10 cellular contexts compared by ENCODE assay signal in the genomic region with DNA sequence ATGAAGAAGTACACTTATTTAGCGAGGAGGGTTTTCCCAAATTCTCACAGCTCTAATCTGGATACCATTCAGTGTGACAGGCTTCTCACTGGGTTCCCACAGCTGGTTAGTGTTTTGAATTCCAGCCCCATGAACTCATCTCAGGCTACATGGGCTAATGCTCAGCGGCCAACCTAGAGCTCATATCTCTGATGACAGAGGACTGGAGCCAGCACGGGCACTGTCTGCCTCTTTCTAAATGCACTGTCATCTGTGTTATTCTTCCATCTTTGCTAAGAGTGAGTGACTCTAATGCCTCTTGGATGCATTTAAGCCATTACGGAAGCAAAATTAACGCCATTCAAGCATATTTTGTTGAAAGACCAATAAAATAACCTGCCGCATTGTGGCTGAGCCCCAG.
DNase-seq lines count a peak whose midpoint lies in the region; ATAC-seq and TF ChIP-seq lines count a peak whose summit lies in the region.
"Had no signal": no experiment of that assay in that cellular context is flagged by ENCODE, and none has a peak within 500 bp of the region (broad histone marks: within the 10 kb centered on the region; RNA-seq: fewer than 3 reads in every experiment).

No MANE protein-coding gene starts in this region.

- H2AFZ ChIP-seq in PC-3 (ENCODE audit: low read length) (peak overlapping the region; percentile 53), fibroblast of lung (ENCODE audit: low read length) (no peak overlapping the region)

- H4K20me1 ChIP-seq in PC-3 (ENCODE audit: low read length): no peaks in the 10 kb centered on the region
- H4K20me1 ChIP-seq in fibroblast of lung (ENCODE audit: control insufficient read depth, extremely low read depth, insufficient read depth, low read length): no peaks in the 10 kb centered on the region

- POLR2A ChIA-PET in AG04450 (lab: Yijun Ruan, JAX): interaction anchor here (0.6 to 1.1 kb wide), 3 partner anchors 14 to 367 kb away, joined by 3 to 11 read pairs (median 7); no protein-coding TSS in a partner anchor
- POLR2A ChIA-PET in PC-3 (lab: Charles Lee; ENCODE audit: unreplicated experiment): interaction anchor here (0.6 kb wide), 1 partner anchor 299 kb away, joined by 3 read pairs; no protein-coding TSS in a partner anchor

- H3K4me2 ChIP-seq in PC-3 (ENCODE audit: low read length) (no peak overlapping the region), fibroblast of lung (ENCODE audit: extremely low read depth, insufficient read depth, low read length) (peak overlapping the region; percentile 20)

- H3K4me3 ChIP-seq in AG04450 (ENCODE audit: low read depth, low read length) (no peak overlapping the region), PC-3 (ENCODE audit: low read length) (no peak overlapping the region), fibroblast of lung (replicated peaks in 1 of 4; ENCODE audit: control extremely low read depth in 1 of 4, insufficient read depth in 1 of 4, low read depth in 3 of 4, low read length in 4 of 4) (no peak overlapping the region), mucosa of descending colon (no peak overlapping the region)

- peak; percentile 68 for DNase-seq in AG04450 (ENCODE audit: low read depth, low spot score)
- DNase-seq in PC-3: peak; percentile 72
- DNase-seq in fibroblast of lung (ENCODE audit: low read depth in 2 of 2): peak; percentile 84 to 94
- DNase-seq in mucosa of descending colon: no peak
- no peak for DNase-seq in GM13976 (ENCODE audit: low spot score)
- DNase-seq in germinal center (ENCODE audit: low spot score): no peak
- DNase-seq: CD4-positive, CD25-positive, alpha-beta regulatory T cell; NCI-H146 had no signal

- no peaks in the 10 kb centered on the region for H3K9me2 ChIP-seq in PC-3 (replicated peaks; ENCODE audit: low read length)

- ATAC-seq in PC-3: peak; percentile 95
- peak; percentile 33 for ATAC-seq in mucosa of descending colon
- ATAC-seq in HG03469 (IDR thresholded peaks at IDR 0.05; ENCODE audit: unreplicated experiment): no peak
- no peak for ATAC-seq in GM18511 (IDR thresholded peaks at IDR 0.05; ENCODE audit: unreplicated experiment)

- TF ChIP-seq CTCF in AG04450 (IDR thresholded peaks at IDR 0.05; ENCODE audit: low read depth, low read length) (no peak), PC-3 (conservative IDR thresholded peaks at IDR 0.05; ENCODE audit: low read depth, low read length) (no peak), fibroblast of lung (conservative IDR thresholded peaks at IDR 0.05 in 1 of 2, IDR thresholded peaks at IDR 0.05 in 1 of 2; ENCODE audit: low read depth in 1 of 2, low read length in 2 of 2) (no peak), mucosa of descending colon (IDR thresholded peaks at IDR 0.05) (no peak), GM13976 (IDR thresholded peaks at IDR 0.05; ENCODE audit: borderline replicate concordance, control extremely low read depth, extremely low read depth, insufficient read depth, missing control alignments) (no peak)

- no TSS peak for BruUV-seq in PC-3 (replicated peaks; lab: Mats Ljungman, UMichigan)

- intact Hi-C loops in PC-3 (cut with micrococcal nuclease): loop anchor here (1.0 to 5.0 kb wide), 4 partner anchors 38 to 310 kb away; partner anchors contain the start of gene JAG1
- intact Hi-C loops in mucosa of descending colon (cut with DNase I, micrococcal nuclease): no loop called here

- in situ Hi-C loops in GM13976 (cut with MboI; ENCODE audit: low sequenced_read_pairs, unreplicated experiment): no loop called here

- H3K27me3 ChIP-seq in AG04450 (ENCODE audit: control insufficient read depth, insufficient read depth, low read length) (no peaks in the 10 kb centered on the region), PC-3 (ENCODE audit: low read length) (no peaks in the 10 kb centered on the region), fibroblast of lung (ENCODE audit: control insufficient read depth, insufficient read depth, low read length) (no peaks in the 10 kb centered on the region)

- no peak overlapping the region for H3K9ac ChIP-seq in PC-3 (ENCODE audit: low read length)
- H3K9ac ChIP-seq in fibroblast of lung (ENCODE audit: insufficient read depth, low read length): no peak overlapping the region

- H3F3A ChIP-seq in PC-3 (ENCODE audit: low read length, unreplicated experiment): no peaks in the 10 kb centered on the region

- H3K4me1 ChIP-seq in PC-3 (ENCODE audit: insufficient read depth, low read length) (peaks cover 12% of the 10 kb centered on the region; the same call in 1 of the 2 replicates), fibroblast of lung (ENCODE audit: control insufficient read depth, extremely low read depth, insufficient read depth, low read length) (peaks cover 4% of the 10 kb centered on the region), mucosa of descending colon (ENCODE audit: low read depth) (peaks cover 3% of the 10 kb centered on the region)

- H3K27ac ChIP-seq in AG04450 (ENCODE audit: low read depth, low read length) (peak overlapping the region; percentile 13), PC-3 (ENCODE audit: low read length) (no peak overlapping the region), fibroblast of lung (ENCODE audit: insufficient read depth, low read length) (peak overlapping the region; percentile 13)

- CTCF ChIA-PET in AG04450 (lab: Charles Lee) (interaction anchor here (0.9 to 1.6 kb wide), 3 partner anchors 16 to 311 kb away, joined by 3 to 4 read pairs (median 3); no protein-coding TSS in a partner anchor), PC-3 (lab: Charles Lee) (no interaction called here)

- no peaks in the 10 kb centered on the region for H3K9me3 ChIP-seq in AG04450 (ENCODE audit: control insufficient read depth, insufficient read depth, low read length)
- no peaks in the 10 kb centered on the region for H3K9me3 ChIP-seq in PC-3 (ENCODE audit: low read length)
- H3K9me3 ChIP-seq in fibroblast of lung (ENCODE audit: control insufficient read depth, insufficient read depth, low read depth, low read length): no peaks in the 10 kb centered on the region
- H3K9me3 ChIP-seq in mucosa of descending colon: no peaks in the 10 kb centered on the region

- H3K79me2 ChIP-seq in PC-3 (ENCODE audit: low read length): no peaks in the 10 kb centered on the region
- H3K79me2 ChIP-seq in fibroblast of lung (ENCODE audit: control insufficient read depth, insufficient read depth, low read length): no peaks in the 10 kb centered on the region

- H3K36me3 ChIP-seq in PC-3 (ENCODE audit: low read depth, low read length): no peaks in the 10 kb centered on the region
- no peaks in the 10 kb centered on the region for H3K36me3 ChIP-seq in fibroblast of lung (ENCODE audit: control insufficient read depth, insufficient read depth, low read length)
- no peaks in the 10 kb centered on the region for H3K36me3 ChIP-seq in mucosa of descending colon (ENCODE audit: low read depth)

Comparison
In these comparisons a context has a peak if more than half of its experiments do, and no peak if none do; other contexts are left out.
1. DNase-seq: peak in AG04450 (single experiment), PC-3 (single experiment) and fibroblast of lung (2 of 2); none in mucosa of descending colon (0 of 3), GM13976 (single experiment) and germinal center (single experiment).
2. ATAC-seq: peak in PC-3 (single experiment) and mucosa of descending colon (single experiment); none in HG03469 (single experiment) and GM18511 (single experiment).